Comparison of ENCODE assay signal across 2 cellular contexts in genomic region chr22:22526125-22526912, GRCh38.
A peak's percentile ranks its signal among the peaks of the same experiment; 100 is the strongest.
TF ChIP-seq lines count a peak whose summit lies in the region.

No MANE protein-coding gene starts in this region.

TF ChIP-seq in HepG2, 621 proteins besides CTCF, POLR2A, EP300 and RAD21:
- TF ChIP-seq MAFK (conservative IDR thresholded peaks at IDR 0.05 in 1 of 2, IDR thresholded peaks at IDR 0.05 in 1 of 2; ENCODE audit: low read length in 2 of 2) = peak; percentile 71 to 85; a peak in 3 of 4 replicates
- TF ChIP-seq KMT2B (CRISPR knock-in tag; IDR thresholded peaks at IDR 0.05) = no peak
- TF ChIP-seq SMAD3 (CRISPR knock-in tag; IDR thresholded peaks at IDR 0.05) = no peak
- no peak for TF ChIP-seq TBX2 (CRISPR knock-in tag; IDR thresholded peaks at IDR 0.05; ENCODE audit: borderline replicate concordance)
- TF ChIP-seq ZIK1 (CRISPR knock-in tag; IDR thresholded peaks at IDR 0.05; ENCODE audit: borderline replicate concordance, low read depth) = no peak
- TF ChIP-seq MAFF (IDR thresholded peaks at IDR 0.05; ENCODE audit: low read depth, low read length) = peak; percentile 79
TF ChIP-seq in HepG2: peak in this region for 2.

TF ChIP-seq in IMR-90, 13 proteins besides CTCF, POLR2A, EP300 and RAD21:
- peak; percentile 74 for TF ChIP-seq MAFK (IDR thresholded peaks at IDR 0.05; ENCODE audit: low read depth, low read length)
- TF ChIP-seq CHD1 (IDR thresholded peaks at IDR 0.05; ENCODE audit: low read depth, low read length) = no peak
